In the genomic region with DNA sequence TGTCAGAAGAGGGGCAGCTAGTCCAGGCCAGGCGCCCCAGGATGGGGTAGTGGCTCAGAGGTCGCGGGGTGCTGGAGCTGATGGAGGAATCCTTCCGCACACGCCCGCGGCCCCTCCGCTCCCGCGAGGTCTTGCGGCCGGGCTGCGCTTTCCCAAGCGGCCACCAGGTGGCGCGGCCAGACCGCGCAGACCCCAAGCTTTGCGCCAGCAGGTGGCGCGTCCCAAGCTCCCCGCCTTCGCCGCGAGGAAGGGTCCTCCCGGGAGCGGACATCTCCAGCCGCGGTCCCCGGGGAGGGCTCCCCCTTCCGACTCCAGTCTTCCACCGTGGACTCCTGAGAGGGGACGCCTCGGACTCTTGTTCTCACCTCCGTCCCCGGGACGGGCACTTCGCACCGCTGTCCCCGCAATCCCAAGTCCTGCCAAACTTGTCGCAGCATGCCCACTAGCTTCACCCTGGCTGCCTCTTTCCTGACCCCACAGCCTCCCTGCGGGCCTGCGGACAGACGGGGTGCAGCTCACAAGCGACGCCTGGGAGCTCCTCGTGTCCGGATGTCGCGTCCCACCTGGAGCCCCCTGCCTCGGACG, we compare ENCODE assay signal across 8 cellular contexts. TPM values are rescaled to one million over a fixed set of nuclear protein-coding genes. Genes with fewer than 3 reads are reported as not detected.
DNase-seq lines count a peak whose midpoint lies in the region; ATAC-seq, FAIRE-seq and TF ChIP-seq lines count a peak whose summit lies in the region.

No MANE protein-coding gene starts in this region.

- H3K27me3 Mint-ChIP-seq in Caco-2 (ENCODE audit: insufficient read depth, unreplicated experiment) = peaks cover 13% of the 10 kb centered on the region
- H3K27me3 Mint-ChIP-seq in activated naive CD4-positive, alpha-beta T cell treated with anti-CD3 and anti-CD28 coated beads, Interleukin-2, amount 10 ng/mL, durations not matched to agents 7 days and 5 days = peaks cover 56% of the 10 kb centered on the region
- peaks cover 6% of the 10 kb centered on the region for H3K27me3 Mint-ChIP-seq in glutamatergic neuron (ENCODE audit: unreplicated experiment)

- peak overlapping the region; percentile 59 for H3K4me3 ChIP-seq in Caco-2 (ENCODE audit: low read depth, low read length)
- peak overlapping the region; percentile 56 for H3K4me3 ChIP-seq in SJCRH30
- H3K4me3 ChIP-seq in pancreas = peak overlapping the region; percentile 2 to 56 (median 31)
- peak overlapping the region; percentile 48 for H3K4me3 ChIP-seq in thymus (ENCODE audit: low read length)

- H3K27me3 ChIP-seq in Caco-2 (replicated peaks; ENCODE audit: control insufficient read depth, insufficient read depth, low read length) (no peaks in the 10 kb centered on the region; the same call in 1 of the 2 replicates), SJCRH30 (peaks cover 6% of the 10 kb centered on the region; the same call in 1 of the 2 replicates), pancreas (peaks cover 0 to 8% (median 4%) of the 10 kb centered on the region in 4 donors), thymus (ENCODE audit: control insufficient read depth, insufficient read depth) (peaks cover 14% of the 10 kb centered on the region)

- H3K4me1 Mint-ChIP-seq in Caco-2 (ENCODE audit: low read depth, unreplicated experiment) (no peaks in the 10 kb centered on the region), glutamatergic neuron (ENCODE audit: low read depth, unreplicated experiment) (peaks cover 8% of the 10 kb centered on the region)
- H3K4me1 Mint-ChIP-seq in activated naive CD4-positive, alpha-beta T cell treated with anti-CD3 and anti-CD28 coated beads, Interleukin-2, amount 10 ng/mL, durations not matched to agents 7 days and 5 days = peaks cover 8% of the 10 kb centered on the region

- no peak for FAIRE-seq in HTR-8/SVneo (lab: Jason Lieb, UNC)
- FAIRE-seq in pancreas (lab: Jason Lieb, UNC) = no peak

- CTCF ChIA-PET in Caco-2 (lab: Charles Lee) = interaction anchor here (0.6 to 4.1 kb wide), 29 partner anchors 9 to 1338 kb away, joined by 3 to 69 read pairs (median 4); partner anchors contain the start of genes KCNK18 and SLC18A2
- CTCF ChIA-PET in activated naive CD4-positive, alpha-beta T cell treated with anti-CD3 and anti-CD28 coated beads, Interleukin-2, amount 10 ng/mL, durations not matched to agents 7 days and 5 days (lab: Charles Lee) = interaction anchor here (0.6 to 5.2 kb wide), 42 partner anchors 10 to 535 kb away, joined by 3 to 102 read pairs (median 4); no protein-coding TSS in a partner anchor

- TF ChIP-seq CTCF in Caco-2 (IDR thresholded peaks at IDR 0.05; ENCODE audit: insufficient read depth in 1 of 2, low read depth in 1 of 2, low read length in 1 of 2, severe bottlenecking in 1 of 2, unreplicated experiment in 1 of 2) (peak; percentile 100), glutamatergic neuron (IDR thresholded peaks at IDR 0.05; ENCODE audit: partially characterized antibody, unreplicated experiment) (peak; percentile 100), pancreas (IDR thresholded peaks at IDR 0.05) (peak; percentile 100)

- peak; percentile 77 to 90 for DNase-seq in Caco-2
- peak; percentile 37 for DNase-seq in HTR-8/SVneo (ENCODE audit: insufficient read length, low spot score)
- DNase-seq in SJCRH30 = peak; percentile 55 to 72
- peak; percentile 72 for DNase-seq in activated naive CD4-positive, alpha-beta T cell treated with anti-CD3 and anti-CD28 coated beads, Interleukin-2, amount 10 ng/mL, durations not matched to agents 7 days and 5 days
- peak; percentile 88 for DNase-seq in glutamatergic neuron
- DNase-seq in pancreas = peak; percentile 56 to 93 (median 80)

- BruUV-seq in Caco-2 (replicated peaks; lab: Mats Ljungman, UMichigan) = no TSS peak

- no peaks in the 10 kb centered on the region for H3K36me3 ChIP-seq in Caco-2 (ENCODE audit: control insufficient read depth, insufficient read depth, low read length)
- no peaks in the 10 kb centered on the region for H3K36me3 ChIP-seq in SJCRH30
- no peaks in the 10 kb centered on the region for H3K36me3 ChIP-seq in pancreas
- H3K36me3 ChIP-seq in thymus (ENCODE audit: control insufficient read depth, insufficient read depth) = no peaks in the 10 kb centered on the region

- H3K4me3 Mint-ChIP-seq in Caco-2 (ENCODE audit: unreplicated experiment) (peak overlapping the region; percentile 90), glutamatergic neuron (ENCODE audit: unreplicated experiment) (peak overlapping the region; percentile 76)
- peak overlapping the region; percentile 65 for H3K4me3 Mint-ChIP-seq in activated naive CD4-positive, alpha-beta T cell treated with anti-CD3 and anti-CD28 coated beads, Interleukin-2, amount 10 ng/mL, durations not matched to agents 7 days and 5 days

- H3K27ac ChIP-seq in SJCRH30 (no peak overlapping the region), pancreas (no peak overlapping the region), thymus (ENCODE audit: low read depth) (no peak overlapping the region)

- no peak overlapping the region for H3K27ac Mint-ChIP-seq in Caco-2 (ENCODE audit: unreplicated experiment)
- no peak overlapping the region for H3K27ac Mint-ChIP-seq in activated naive CD4-positive, alpha-beta T cell treated with anti-CD3 and anti-CD28 coated beads, Interleukin-2, amount 10 ng/mL, durations not matched to agents 7 days and 5 days
- H3K27ac Mint-ChIP-seq in glutamatergic neuron (ENCODE audit: unreplicated experiment) = no peak overlapping the region

- intact Hi-C loops in Caco-2 (cut with micrococcal nuclease; ENCODE audit: unreplicated experiment) = loop anchor here (1.0 to 5.0 kb wide), 3 partner anchors 104 to 1026 kb away; no protein-coding TSS in a partner anchor
- intact Hi-C loops in pancreas (cut with DNase I) = no loop called here

- peak; percentile 84 for ATAC-seq in GM19468 (IDR thresholded peaks at IDR 0.05; ENCODE audit: extremely low read depth, unreplicated experiment)
- ATAC-seq in pancreas = peak; percentile 92 to 97 (median 96)

- POLR2A ChIA-PET in Caco-2 (lab: Charles Lee) = interaction anchor here (0.6 kb wide), 1 partner anchor 209 kb away, joined by 3 read pairs; no protein-coding TSS in a partner anchor

- 0 to 1% methylated on average over 49 to 52 of the region's 52 CpGs for WGBS in pancreas, 2 donors
- WGBS in thymus = under 1% methylated on average over 52 of the region's 52 CpGs

- H3K36me3 Mint-ChIP-seq in Caco-2 (ENCODE audit: insufficient read depth, unreplicated experiment) = no peaks in the 10 kb centered on the region
- no peaks in the 10 kb centered on the region for H3K36me3 Mint-ChIP-seq in activated naive CD4-positive, alpha-beta T cell treated with anti-CD3 and anti-CD28 coated beads, Interleukin-2, amount 10 ng/mL, durations not matched to agents 7 days and 5 days
- H3K36me3 Mint-ChIP-seq in glutamatergic neuron (ENCODE audit: unreplicated experiment) = peaks cover 11% of the 10 kb centered on the region

- H3K9me3 Mint-ChIP-seq in Caco-2 (ENCODE audit: unreplicated experiment) (peaks cover 8% of the 10 kb centered on the region), glutamatergic neuron (ENCODE audit: unreplicated experiment) (peaks cover 2% of the 10 kb centered on the region)
- H3K9me3 Mint-ChIP-seq in activated naive CD4-positive, alpha-beta T cell treated with anti-CD3 and anti-CD28 coated beads, Interleukin-2, amount 10 ng/mL, durations not matched to agents 7 days and 5 days = peaks cover 5% of the 10 kb centered on the region

- H3K9me3 ChIP-seq in Caco-2 (peaks cover 10% of the 10 kb centered on the region; the same call in 1 of the 2 replicates), SJCRH30 (replicated peaks) (no peaks in the 10 kb centered on the region), pancreas (no peaks in the 10 kb centered on the region), thymus (ENCODE audit: control insufficient read depth) (peaks cover 2% of the 10 kb centered on the region)

- H3K4me1 ChIP-seq in Caco-2 = 0 out of 2 replicates have a peak, but pooled peaks cover 5% of the 10 kb centered on the region
- H3K4me1 ChIP-seq in SJCRH30 = no peaks in the 10 kb centered on the region
- no peaks in the 10 kb centered on the region for H3K4me1 ChIP-seq in pancreas
- H3K4me1 ChIP-seq in thymus (ENCODE audit: control insufficient read depth, insufficient read depth, low read length) = peaks cover 6% of the 10 kb centered on the region

RNA-seq across cellular contexts. Expression of gene KCNK18, which starts 19.4 kb away (rescaled TPM):
- total RNA-seq in Caco-2 (2022) = not detected in 2 replicates
- not detected in 2 replicates for total RNA-seq in SJCRH30 (2014; rRNA removed; shearing (Covaris generic))
- total RNA-seq in glutamatergic neuron (ENCODE audit: unreplicated experiment) = not detected
- not detected for total RNA-seq in pancreas
- polyA plus RNA-seq in pancreas = not detected
- 0.02 TPM for polyA plus RNA-seq in thymus

RNA-seq across cellular contexts. Expression of gene SLC18A2, which starts 24.2 kb away (rescaled TPM):
- not detected in 2 replicates for total RNA-seq in Caco-2 (2022)
- 0.06 and 0.10 TPM in 2 replicates for total RNA-seq in SJCRH30 (2014; rRNA removed; shearing (Covaris generic))
- 12.0 TPM for total RNA-seq in glutamatergic neuron (ENCODE audit: unreplicated experiment)
- total RNA-seq in pancreas = 1 to 10 TPM in 3 of 6 donors, under 1 TPM in 3; 0.39 to 2.4 (median 1.1) TPM
- 10 to 100 TPM in 1 of 2 donors, 1 to 10 TPM in 1; 5.9 to 25.5 TPM for polyA plus RNA-seq in pancreas
- polyA plus RNA-seq in thymus = 27.6 TPM

Comparison
In these comparisons a context has a peak if more than half of its experiments do, and no peak if none do; other contexts are left out.
1. DNase-seq: peak in every context shown above with its lines; median percentile 88 in glutamatergic neuron; 84 in Caco-2; 80 in pancreas; 72 in activated naive CD4-positive, alpha-beta T cell treated with anti-CD3 and anti-CD28 coated beads, Interleukin-2, amount 10 ng/mL, durations not matched to agents 7 days and 5 days; 64 in SJCRH30; 37 in HTR-8/SVneo.